ENCODE assay signal across 8 cellular contexts in genomic region chr2:210002158-210003157, GRCh38. TPM values are rescaled to one million over a fixed set of nuclear protein-coding genes. Genes with fewer than 3 reads are reported as not detected.
A peak's percentile ranks its signal among the peaks of the same experiment; 100 is the strongest.
DNase-seq lines count a peak whose midpoint lies in the region; TF ChIP-seq lines count a peak whose summit lies in the region.

RPE (plus strand) TSS chr2:210002638; CDS start chr2:210002662, 24 bp downstream.

- H3K27ac ChIP-seq in subcutaneous abdominal adipose tissue (ENCODE audit: low read depth, low read length) = peak within 1 kb of the TSS; percentile 85

- H3K27me3 ChIP-seq in neuron (ENCODE audit: insufficient read depth, low read length) = no peaks in the 10 kb centered on the region
- H3K27me3 ChIP-seq in subcutaneous abdominal adipose tissue (ENCODE audit: control insufficient read depth in 5 of 5, insufficient read depth in 4 of 5, low read length in 5 of 5) = no peaks in the 10 kb centered on the region

- POLR2A ChIA-PET in HEK293T (lab: Yijun Ruan, JAX) = no interaction called here

- H3K9me3 ChIP-seq in neuron (ENCODE audit: low read length) (no peaks in the 10 kb centered on the region), subcutaneous abdominal adipose tissue (ENCODE audit: control insufficient read depth in 5 of 5, low read length in 5 of 5) (no peaks in the 10 kb centered on the region)

- peak within 1 kb of the TSS; percentile 79 for H2AFZ ChIP-seq in neuron (ENCODE audit: low read depth, low read length)

- H3K4me1 ChIP-seq in neuron (ENCODE audit: insufficient read depth, low read length) = peaks cover 41% of the 10 kb centered on the region
- H3K4me1 ChIP-seq in subcutaneous abdominal adipose tissue (ENCODE audit: control insufficient read depth in 5 of 5, insufficient read depth in 5 of 5, low read length in 5 of 5) = peaks cover 0 to 45% (median 33%) of the 10 kb centered on the region in 5 donors

- DNase-seq in GF-D8 (lab: John Stamatoyannopoulos, UW) (peak; percentile 89), HEK293T (ENCODE audit: extremely low spot score) (peak; percentile 97), MV-4-11 (lab: John Stamatoyannopoulos, UW) (peak; percentile 95), SK-MEL-5 (ENCODE audit: low read depth, low spot score) (peak; percentile 96), foreskin melanocyte (peak; percentile 87)
- DNase-seq in activated naive CD4-positive, alpha-beta T cell treated with Interleukin-2 at 50 U/mL for 16 hours = peak; percentile 98

- peak within 1 kb of the TSS; percentile 63 for H3K4me3 ChIP-seq in neuron (ENCODE audit: low read length)
- H3K4me3 ChIP-seq in subcutaneous abdominal adipose tissue (ENCODE audit: low read depth in 1 of 5, low read length in 5 of 5) = peak within 1 kb of the TSS; percentile 91 to 99 (median 99)

- CTCF ChIA-PET in HEK293T (lab: Yijun Ruan, JAX) = no interaction called here

- H3K36me3 ChIP-seq in neuron (ENCODE audit: insufficient read depth, low read length) (peaks cover 6% of the 10 kb centered on the region), subcutaneous abdominal adipose tissue (ENCODE audit: control insufficient read depth in 5 of 5, insufficient read depth in 5 of 5, low read length in 5 of 5) (peaks cover 0 to under 1% (median 0%) of the 10 kb centered on the region in 5 donors)

- in situ Hi-C loops in SK-MEL-5 (cut with HindIII; ENCODE audit: low pct_unique_long_range_greater_than_20kb, low sequenced_read_pairs) = no loop called here

- peak within 1 kb of the TSS; percentile 68 to 95 (median 85) for H3K9ac ChIP-seq in subcutaneous abdominal adipose tissue (ENCODE audit: low read length in 5 of 5)

TF ChIP-seq in HEK293T, 16 proteins besides CTCF, POLR2A, EP300 and RAD21:
- no peak for TF ChIP-seq ARNT (IDR thresholded peaks at IDR 0.05)
- TF ChIP-seq CTBP1 (IDR thresholded peaks at IDR 0.05; ENCODE audit: borderline replicate concordance) = no peak
- TF ChIP-seq FOXA1 (IDR thresholded peaks at IDR 0.05) = no peak
- no peak for TF ChIP-seq BHLHE40 (IDR thresholded peaks at IDR 0.05; ENCODE audit: borderline replicate concordance)
- TF ChIP-seq FOXM1 (IDR thresholded peaks at IDR 0.05; ENCODE audit: borderline replicate concordance) = no peak
- no peak for TF ChIP-seq SP1 (IDR thresholded peaks at IDR 0.05)
- no peak; the same call in 1 of the 2 replicates for TF ChIP-seq HDGF (IDR thresholded peaks at IDR 0.05; ENCODE audit: borderline replicate concordance)
- TF ChIP-seq SUZ12 (IDR thresholded peaks at IDR 0.05) = no peak
- peak; percentile 30; the same call in 1 of the 2 replicates for TF ChIP-seq NFRKB (IDR thresholded peaks at IDR 0.05)
- TF ChIP-seq ZNF384 (IDR thresholded peaks at IDR 0.05) = no peak
- no peak for TF ChIP-seq FOXK2 (IDR thresholded peaks at IDR 0.05)
- TF ChIP-seq LEF1 (IDR thresholded peaks at IDR 0.05; ENCODE audit: borderline replicate concordance) = no peak; the same call in 1 of the 2 replicates
- peak; percentile 69 for TF ChIP-seq PKNOX1 (IDR thresholded peaks at IDR 0.05)
- peak; percentile 74 for TF ChIP-seq ELF4 (IDR thresholded peaks at IDR 0.05)
- peak; percentile 37; the same call in 1 of the 2 replicates for TF ChIP-seq L3MBTL2 (conservative IDR thresholded peaks at IDR 0.05)

RNA-seq across cellular contexts. Expression of gene RPE, which starts in this region (rescaled TPM):
- total RNA-seq in SK-MEL-5 (2014; rRNA removed; shearing (Covaris generic)) = 87.2 and 94.4 TPM in 2 replicates
- 93.7 and 98.0 TPM in 2 replicates for polyA plus RNA-seq in SK-MEL-5 (2015; cell fraction: cytosol; rRNA removed)
- polyA plus RNA-seq in SK-MEL-5 (2015; cell fraction: nucleus; rRNA removed) = 76.0 and 96.4 TPM in 2 replicates

Comparison
In these comparisons a context has a peak if more than half of its experiments do, and no peak if none do; other contexts are left out.
1. Peak in every context shown above with its lines: DNase-seq, H3K4me3 ChIP-seq and H3K27ac ChIP-seq.